16 cellular contexts compared by ENCODE assay signal in genomic region chr21:45246014-45246413, GRCh38. TPM values are rescaled to one million over a fixed set of nuclear protein-coding genes. Genes with fewer than 3 reads are reported as not detected.
DNase-seq lines count a peak whose midpoint lies in the region; ATAC-seq and TF ChIP-seq lines count a peak whose summit lies in the region.
"Had no signal": no experiment of that assay in that cellular context is flagged by ENCODE, and none has a peak within 500 bp of the region (broad histone marks: within the 10 kb centered on the region; RNA-seq: fewer than 3 reads in every experiment).

No MANE protein-coding gene starts in this region.

- in situ Hi-C loops in IMR-90 (cut with MboI; ENCODE audit: low sequenced_read_pairs), result no loop called here

- H2AK5ac ChIP-seq in IMR-90 (ENCODE audit: low read depth, low read length), result no peak overlapping the region

- CTCF ChIA-PET in IMR-90 (lab: Yijun Ruan, JAX), result no interaction called here

- BruUV-seq in IMR-90 (replicated peaks; lab: Mats Ljungman, UMichigan), result no TSS peak

- TF ChIP-seq RAD21 in IMR-90 (IDR thresholded peaks at IDR 0.05; ENCODE audit: low read length), result no peak

- no peak overlapping the region for H3K18ac ChIP-seq in IMR-90 (ENCODE audit: low read depth, low read length)

- no peak overlapping the region for H3K14ac ChIP-seq in IMR-90 (replicated peaks; ENCODE audit: low read depth, low read length)

- no peaks in the 10 kb centered on the region for H3K79me1 ChIP-seq in IMR-90 (ENCODE audit: low read depth in 1 of 2, low read length in 2 of 2)

- no peak overlapping the region for H2BK120ac ChIP-seq in IMR-90 (ENCODE audit: low read depth, low read length)

- no peak overlapping the region for H3K4ac ChIP-seq in IMR-90 (ENCODE audit: low read depth, low read length)

- H2BK20ac ChIP-seq in IMR-90 (ENCODE audit: low read depth, low read length), result no peak overlapping the region

- no peak for TF ChIP-seq POLR2A in IMR-90 (IDR thresholded peaks at IDR 0.05; ENCODE audit: low read depth, low read length)
- no peak for TF ChIP-seq POLR2A in spleen (IDR thresholded peaks at IDR 0.05)

- no peaks in the 10 kb centered on the region for H3K9me1 ChIP-seq in IMR-90 (ENCODE audit: insufficient read depth, low read length)

- H4K8ac ChIP-seq in IMR-90 (ENCODE audit: low read depth in 2 of 2, low read length in 2 of 2), result no peak overlapping the region

- no peak overlapping the region for H2BK5ac ChIP-seq in IMR-90 (ENCODE audit: low read depth, low read length, poor library complexity, severe bottlenecking)

- no peak overlapping the region for H2AFZ ChIP-seq in IMR-90 (replicated peaks; ENCODE audit: low read length, poor library complexity)

- no peak for ATAC-seq in IMR-90 (ENCODE audit: low read depth)
- ATAC-seq: CD8-positive, alpha-beta T cell; HCT116 had no signal

- dilution Hi-C loops in IMR-90 (cut with HindIII; ENCODE audit: low sequenced_read_pairs, unreplicated experiment), result no loop called here

- H3K56ac ChIP-seq in IMR-90 (ENCODE audit: extremely low read depth, insufficient read depth, low read length), result no peak overlapping the region

- no peak overlapping the region for H4K5ac ChIP-seq in IMR-90 (ENCODE audit: low read depth, low read length)

- 100% methylated on average over 1 of the region's 9 CpGs; no CpG with 5 or more reads in 1 of the 2 experiments for WGBS in IMR-90 (ENCODE audit: extremely low coverage in 2 of 2, insufficient read length in 1 of 2), 2 experiments
- WGBS in spleen, 5 donors, result 69 to 85% (median 72%) methylated on average over 9 of the region's 9 CpGs

- H3K9me3 ChIP-seq in IMR-90 (ENCODE audit: control insufficient read depth, insufficient read depth, low read length) (peaks cover 23% of the 10 kb centered on the region), spleen (peaks cover 0 to 36% (median 26%) of the 10 kb centered on the region in 8 donors)

- H3K4me3 ChIP-seq in IMR-90 (ENCODE audit: insufficient read depth, low read depth, low read length) (no peak overlapping the region), spleen (no peak overlapping the region)
- H3K4me3 ChIP-seq: BLaER1 treated with 17β-estradiol and CSF1 and Interleukin-3, amounts not matched to agents 10 nM and 100 nM had no signal

- H3K36me3 ChIP-seq in IMR-90 (ENCODE audit: control insufficient read depth, insufficient read depth, low read length) (no peaks in the 10 kb centered on the region), spleen (no peaks in the 10 kb centered on the region)
- H3K36me3 ChIP-seq: BLaER1 treated with 17β-estradiol and CSF1 and Interleukin-3, amounts not matched to agents 10 nM and 100 nM had no signal

- no peaks in the 10 kb centered on the region for H4K20me1 ChIP-seq in IMR-90 (ENCODE audit: insufficient read depth, low read length)
- H4K20me1 ChIP-seq: BLaER1 treated with 17β-estradiol and CSF1 and Interleukin-3, amounts not matched to agents 10 nM and 100 nM had no signal

- H3K27me3 Mint-ChIP-seq in osteocyte (ENCODE audit: unreplicated experiment), result peaks cover 11% of the 10 kb centered on the region

- intact Hi-C loops in IMR-90 (cut with micrococcal nuclease), result no loop called here
- intact Hi-C loops in spleen (cut with DNase I; ENCODE audit: low total_unique reads), result no loop called here

- H2AK9ac ChIP-seq in IMR-90 (replicated peaks; ENCODE audit: low read depth, low read length, poor library complexity), result peak overlapping the region; percentile 13

- H3K9ac ChIP-seq in IMR-90 (ENCODE audit: low read depth, low read length), result no peak overlapping the region
- H3K9ac ChIP-seq: BLaER1 treated with 17β-estradiol and CSF1 and Interleukin-3, amounts not matched to agents 10 nM and 100 nM had no signal

- H3K36me3 Mint-ChIP-seq in osteocyte (ENCODE audit: unreplicated experiment), result peaks cover 4% of the 10 kb centered on the region
- H3K36me3 Mint-ChIP-seq: CD8-positive, alpha-beta T cell had no signal

- H3K27me3 ChIP-seq in IMR-90 (ENCODE audit: control insufficient read depth, insufficient read depth, low read length), result peaks cover 20% of the 10 kb centered on the region
- peaks cover 0 to 31% (median 0%) of the 10 kb centered on the region in 7 donors for H3K27me3 ChIP-seq in spleen (replicated peaks in 1 of 7)
- H3K27me3 ChIP-seq: BLaER1 treated with 17β-estradiol and CSF1 and Interleukin-3, amounts not matched to agents 10 nM and 100 nM had no signal

- H3K4me2 ChIP-seq in IMR-90 (ENCODE audit: low read depth, low read length), result no peak overlapping the region
- H3K4me2 ChIP-seq: BLaER1 treated with 17β-estradiol and CSF1 and Interleukin-3, amounts not matched to agents 10 nM and 100 nM had no signal

- peak; percentile 8 for DNase-seq in activated CD8-positive, alpha-beta memory T cell treated with anti-CD3 and anti-CD28 coated beads, Interleukin-2, amount 50 U/mL, for 48 hours
- DNase-seq in activated CD8-positive, alpha-beta memory T cell treated with anti-CD3 and anti-CD28 coated beads, Interleukin-2, amount 50 U/mL, for 4 hours, result no peak
- no peak for DNase-seq in IMR-90
- peak; percentile 37 for DNase-seq in islet precursor cell
- peak; percentile 30 for DNase-seq in osteocyte (ENCODE audit: extremely low spot score, unreplicated experiment)
- DNase-seq in spleen, result no peak
- no peak for DNase-seq in Ammon's horn (ENCODE audit: low spot score)
- DNase-seq in GM19240 (ENCODE audit: insufficient read length, low spot score), result no peak
- DNase-seq: 8988T; Calu3; CD8-positive, alpha-beta T cell; DMS79 treated with DMSO at 0.1 percent for 48 hours; GF-D8 had no signal

- POLR2A ChIA-PET in IMR-90 (lab: Charles Lee; ENCODE audit: unreplicated experiment), result no interaction called here

- no peak overlapping the region for H3K4me3 Mint-ChIP-seq in osteocyte (ENCODE audit: unreplicated experiment)
- H3K4me3 Mint-ChIP-seq: B cell; CD8-positive, alpha-beta T cell had no signal

- TF ChIP-seq CTCF in IMR-90 (conservative IDR thresholded peaks at IDR 0.05; ENCODE audit: low read depth, low read length) (no peak), osteocyte (IDR thresholded peaks at IDR 0.05) (no peak), spleen (IDR thresholded peaks at IDR 0.05 in 8 of 11, conservative IDR thresholded peaks at IDR 0.05 in 3 of 11) (no peak)

- H2BK15ac ChIP-seq in IMR-90 (ENCODE audit: low read depth, low read length), result no peak overlapping the region

- H3K27ac ChIP-seq in IMR-90 (ENCODE audit: insufficient read depth, low read length) (no peak overlapping the region), spleen (no peak overlapping the region)
- H3K27ac ChIP-seq: BLaER1 treated with 17β-estradiol and CSF1 and Interleukin-3, amounts not matched to agents 10 nM and 100 nM had no signal

- no peak overlapping the region for H3K27ac Mint-ChIP-seq in osteocyte (ENCODE audit: unreplicated experiment)
- H3K27ac Mint-ChIP-seq: B cell; CD8-positive, alpha-beta T cell had no signal

- H3K4me1 Mint-ChIP-seq in osteocyte (ENCODE audit: unreplicated experiment), result peaks cover 7% of the 10 kb centered on the region
- H3K4me1 Mint-ChIP-seq: B cell had no signal

- H4K91ac ChIP-seq in IMR-90 (ENCODE audit: insufficient read depth, low read depth, low read length), result no peak overlapping the region

- peaks cover 25% of the 10 kb centered on the region for H3K9me3 Mint-ChIP-seq in osteocyte (ENCODE audit: unreplicated experiment)

- H3K4me1 ChIP-seq in IMR-90 (ENCODE audit: control insufficient read depth, insufficient read depth, low read length) (peaks cover 2% of the 10 kb centered on the region; the same call in 1 of the 2 replicates), spleen (no peaks in the 10 kb centered on the region)
- H3K4me1 ChIP-seq: BLaER1 treated with 17β-estradiol and CSF1 and Interleukin-3, amounts not matched to agents 10 nM and 100 nM had no signal

- no peak overlapping the region for H3K23ac ChIP-seq in IMR-90 (ENCODE audit: low read depth, low read length)

TF ChIP-seq in IMR-90, 13 proteins besides CTCF, POLR2A, EP300 and RAD21 (continues in another document):
- TF ChIP-seq MXI1 (IDR thresholded peaks at IDR 0.05; ENCODE audit: borderline replicate concordance, low read depth, low read length) (no peak), NFE2L2 (IDR thresholded peaks at IDR 0.05; ENCODE audit: low read depth, low read length) (no peak), CHD1 (IDR thresholded peaks at IDR 0.05; ENCODE audit: low read depth, low read length) (no peak), RFX5 (IDR thresholded peaks at IDR 0.05; ENCODE audit: low read depth, low read length) (no peak), BHLHE40 (IDR thresholded peaks at IDR 0.05; ENCODE audit: low read depth, low read length) (no peak), MAFK (IDR thresholded peaks at IDR 0.05; ENCODE audit: low read depth, low read length) (no peak), SMC3 (IDR thresholded peaks at IDR 0.05; ENCODE audit: low read depth, low read length) (no peak), RCOR1 (IDR thresholded peaks at IDR 0.05; ENCODE audit: insufficient replicate concordance, low read length) (no peak), CEBPB (IDR thresholded peaks at IDR 0.05; ENCODE audit: low read depth, low read length) (no peak), FOS (IDR thresholded peaks at IDR 0.05; ENCODE audit: low read depth, low read length) (no peak)
- TF ChIP-seq, protein P1, sequence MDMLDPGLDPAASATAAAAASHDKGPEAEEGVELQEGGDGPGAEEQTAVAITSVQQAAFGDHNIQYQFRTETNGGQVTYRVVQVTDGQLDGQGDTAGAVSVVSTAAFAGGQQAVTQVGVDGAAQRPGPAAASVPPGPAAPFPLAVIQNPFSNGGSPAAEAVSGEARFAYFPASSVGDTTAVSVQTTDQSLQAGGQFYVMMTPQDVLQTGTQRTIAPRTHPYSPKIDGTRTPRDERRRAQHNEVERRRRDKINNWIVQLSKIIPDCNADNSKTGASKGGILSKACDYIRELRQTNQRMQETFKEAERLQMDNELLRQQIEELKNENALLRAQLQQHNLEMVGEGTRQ (IDR thresholded peaks at IDR 0.05; ENCODE audit: low read depth, low read length), result no peak
- TF ChIP-seq, protein P2, sequence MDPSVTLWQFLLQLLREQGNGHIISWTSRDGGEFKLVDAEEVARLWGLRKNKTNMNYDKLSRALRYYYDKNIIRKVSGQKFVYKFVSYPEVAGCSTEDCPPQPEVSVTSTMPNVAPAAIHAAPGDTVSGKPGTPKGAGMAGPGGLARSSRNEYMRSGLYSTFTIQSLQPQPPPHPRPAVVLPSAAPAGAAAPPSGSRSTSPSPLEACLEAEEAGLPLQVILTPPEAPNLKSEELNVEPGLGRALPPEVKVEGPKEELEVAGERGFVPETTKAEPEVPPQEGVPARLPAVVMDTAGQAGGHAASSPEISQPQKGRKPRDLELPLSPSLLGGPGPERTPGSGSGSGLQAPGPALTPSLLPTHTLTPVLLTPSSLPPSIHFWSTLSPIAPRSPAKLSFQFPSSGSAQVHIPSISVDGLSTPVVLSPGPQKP (IDR thresholded peaks at IDR 0.05; ENCODE audit: borderline replicate concordance, low read depth, low read length), result no peak

RNA-seq across cellular contexts. Expression of gene POFUT2, which starts 41.7 kb away (rescaled TPM):
- total RNA-seq in IMR-90 (2012; rRNA removed) (18.8 and 23.9 TPM in 2 replicates), osteocyte (62.7 and 63.7 TPM in 2 replicates), spleen (10 to 100 TPM; 24.1 to 37.0 (median 28.8) TPM)
- polyA plus RNA-seq in IMR-90 (2012; rRNA removed) (58.5 and 59.3 TPM in 2 replicates), spleen (10 to 100 TPM; 10.5 to 23.2 (median 19.3) TPM)
- polyA plus RNA-seq in IMR-90 (2012; cell fraction: cytosol; rRNA removed), result 46.5 and 53.6 TPM in 2 replicates
- polyA plus RNA-seq in IMR-90 (2012; cell fraction: nucleus; rRNA removed; ENCODE audit: low replicate concordance), result 236 and 251 TPM in 2 replicates

Comparison
In these comparisons a context has a peak if more than half of its experiments do, and no peak if none do; other contexts are left out.
1. DNase-seq: peak in activated CD8-positive, alpha-beta memory T cell treated with anti-CD3 and anti-CD28 coated beads, Interleukin-2, amount 50 U/mL, for 48 hours (single experiment), islet precursor cell (single experiment) and osteocyte (single experiment); none in activated CD8-positive, alpha-beta memory T cell treated with anti-CD3 and anti-CD28 coated beads, Interleukin-2, amount 50 U/mL, for 4 hours (single experiment), IMR-90 (single experiment), spleen (single experiment), Ammon's horn (single experiment) and GM19240 (single experiment).